8 cellular contexts compared by ENCODE assay signal in the genomic region with DNA sequence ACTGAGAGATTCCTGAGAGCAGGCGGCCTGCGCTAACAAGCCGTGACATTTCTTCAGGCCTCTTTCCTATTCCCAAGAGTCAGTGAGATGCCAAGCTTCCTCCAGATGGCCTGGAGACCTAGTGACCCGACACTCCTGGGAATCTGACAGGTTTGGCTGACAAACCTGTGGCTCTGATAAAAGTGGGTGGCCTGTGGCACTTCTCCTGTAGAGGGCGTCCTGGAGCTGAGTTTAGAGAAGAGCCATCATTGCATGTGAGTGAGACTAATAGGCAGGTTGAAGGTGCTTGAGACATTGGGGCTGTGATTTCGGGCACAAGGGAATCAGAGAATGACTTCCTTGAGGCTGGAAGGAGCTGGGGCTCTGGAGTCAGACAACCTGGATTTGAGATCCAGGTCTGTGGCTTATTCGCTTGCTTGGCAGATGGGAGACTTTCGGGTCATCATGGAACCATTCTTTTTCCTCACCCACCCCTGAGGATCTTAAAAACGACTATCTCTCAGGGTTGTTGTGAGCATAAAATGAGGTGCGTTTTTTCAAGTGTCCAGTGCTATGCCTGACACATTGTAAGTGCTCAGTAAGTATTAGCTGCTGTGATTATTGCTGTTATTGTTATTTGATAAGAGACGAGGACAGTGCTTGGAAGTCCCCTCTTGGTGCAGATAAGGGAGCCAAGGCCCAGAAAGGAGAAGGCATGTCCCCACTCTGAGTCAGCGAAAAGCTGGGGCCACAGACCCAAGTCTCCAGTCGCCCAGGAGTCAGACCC.
A peak's percentile ranks its signal among the peaks of the same experiment; 100 is the strongest.
DNase-seq lines count a peak whose midpoint lies in the region; TF ChIP-seq lines count a peak whose summit lies in the region.

No MANE protein-coding gene starts in this region.

- H3K36me3 ChIP-seq in WERI-Rb-1 (no peaks in the 10 kb centered on the region), iPS DF 6.9 (ENCODE audit: control insufficient read depth, insufficient read depth, low read length) (no peaks in the 10 kb centered on the region)

- TF ChIP-seq CTCF in WERI-Rb-1 (IDR thresholded peaks at IDR 0.05; ENCODE audit: low read depth, low read length), result peak; percentile 85

- no peaks in the 10 kb centered on the region for H3K4me1 ChIP-seq in iPS DF 6.9 (ENCODE audit: control insufficient read depth, insufficient read depth, low read length)

- no CpG with 5 or more reads among the region's 13 CpGs for WGBS in iPS DF 6.9 (ENCODE audit: insufficient coverage, insufficient read length)

- H3K4me3 ChIP-seq in WERI-Rb-1 (ENCODE audit: low read depth, low read length), result no peak overlapping the region
- no peak overlapping the region for H3K4me3 ChIP-seq in iPS DF 6.9 (ENCODE audit: low read length)

- peaks cover 37% of the 10 kb centered on the region for H3K27me3 ChIP-seq in WERI-Rb-1 (ENCODE audit: insufficient read depth, low read depth, severe bottlenecking)
- no peaks in the 10 kb centered on the region for H3K27me3 ChIP-seq in iPS DF 6.9 (ENCODE audit: control insufficient read depth, insufficient read depth, low read length)

- DNase-seq in activated CD4-positive, CD25-positive, alpha-beta regulatory T cell treated with anti-CD3 and anti-CD28 coated beads, Interleukin-2, amount 50 U/mL, for 72 hours, result peak; percentile 36
- no peak for DNase-seq in activated CD4-positive, CD25-positive, alpha-beta regulatory T cell (lab: John Stamatoyannopoulos, UW)
- DNase-seq in HuH-7 (ENCODE audit: low spot score), result peak; percentile 64
- DNase-seq in WERI-Rb-1, result peak; percentile 71
- DNase-seq in iPS DF 6.9 (ENCODE audit: low read depth, low spot score), result peak; percentile 63
- DNase-seq in pons (ENCODE audit: low spot score), result no peak
- no peak for DNase-seq in medulla oblongata (ENCODE audit: extremely low spot score)
- DNase-seq in stimulated activated naive CD4-positive, alpha-beta T cell (lab: John Stamatoyannopoulos, UW), result no peak

- no peaks in the 10 kb centered on the region for H3K9me3 ChIP-seq in WERI-Rb-1 (ENCODE audit: severe bottlenecking)
- H3K9me3 ChIP-seq in iPS DF 6.9 (ENCODE audit: control insufficient read depth, insufficient read depth, low read length), result no peaks in the 10 kb centered on the region

- H3K27ac ChIP-seq in WERI-Rb-1, result no peak overlapping the region
- no peak overlapping the region for H3K27ac ChIP-seq in iPS DF 6.9 (ENCODE audit: low read length)

Comparison
In these comparisons a context has a peak if more than half of its experiments do, and no peak if none do; other contexts are left out.
1. DNase-seq: peak in activated CD4-positive, CD25-positive, alpha-beta regulatory T cell treated with anti-CD3 and anti-CD28 coated beads, Interleukin-2, amount 50 U/mL, for 72 hours (single experiment), HuH-7 (single experiment), WERI-Rb-1 (single experiment) and iPS DF 6.9 (single experiment); none in activated CD4-positive, CD25-positive, alpha-beta regulatory T cell (0 of 4), pons (single experiment), medulla oblongata (single experiment) and stimulated activated naive CD4-positive, alpha-beta T cell (0 of 6).